ENCODE assay signal across 8 cellular contexts in the genomic region with DNA sequence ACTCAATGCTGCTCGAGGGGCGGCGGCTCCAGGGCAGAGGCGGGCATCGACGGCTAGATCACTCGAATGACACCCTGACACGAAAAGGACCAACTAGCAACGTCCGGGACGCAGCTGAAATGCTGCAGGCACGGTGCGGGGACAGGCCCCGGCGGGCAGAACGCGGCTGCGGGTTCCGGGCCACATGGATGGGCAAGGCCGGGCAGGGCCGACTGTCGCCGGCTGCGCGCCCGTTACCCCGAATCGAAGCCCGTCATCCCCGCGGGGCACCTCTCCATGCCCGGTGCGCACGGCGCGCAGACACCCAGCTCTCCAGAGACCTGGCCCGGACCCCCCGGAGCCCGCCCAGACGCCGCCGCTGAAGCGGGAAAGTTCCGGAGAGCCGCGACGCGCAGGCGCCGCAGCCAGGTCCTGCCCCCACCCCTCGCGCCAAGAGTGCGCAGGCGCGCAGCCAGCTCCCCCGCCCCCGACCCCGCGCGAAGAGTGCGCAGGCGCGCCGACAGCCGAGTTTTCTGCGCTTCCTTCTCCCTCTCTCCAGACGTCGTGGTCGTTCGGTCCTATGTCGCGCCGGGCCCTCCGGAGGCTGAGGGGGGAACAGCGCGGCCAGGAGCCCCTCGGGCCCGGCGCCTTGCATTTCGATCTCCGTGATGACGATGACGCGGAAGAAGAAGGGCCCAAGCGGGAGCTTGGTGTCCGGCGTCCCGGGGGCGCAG. TPM values are rescaled to one million over a fixed set of nuclear protein-coding genes. Genes with fewer than 3 reads are reported as not detected.
DNase-seq lines count a peak whose midpoint lies in the region; ATAC-seq and TF ChIP-seq lines count a peak whose summit lies in the region.

A gene with protein sequence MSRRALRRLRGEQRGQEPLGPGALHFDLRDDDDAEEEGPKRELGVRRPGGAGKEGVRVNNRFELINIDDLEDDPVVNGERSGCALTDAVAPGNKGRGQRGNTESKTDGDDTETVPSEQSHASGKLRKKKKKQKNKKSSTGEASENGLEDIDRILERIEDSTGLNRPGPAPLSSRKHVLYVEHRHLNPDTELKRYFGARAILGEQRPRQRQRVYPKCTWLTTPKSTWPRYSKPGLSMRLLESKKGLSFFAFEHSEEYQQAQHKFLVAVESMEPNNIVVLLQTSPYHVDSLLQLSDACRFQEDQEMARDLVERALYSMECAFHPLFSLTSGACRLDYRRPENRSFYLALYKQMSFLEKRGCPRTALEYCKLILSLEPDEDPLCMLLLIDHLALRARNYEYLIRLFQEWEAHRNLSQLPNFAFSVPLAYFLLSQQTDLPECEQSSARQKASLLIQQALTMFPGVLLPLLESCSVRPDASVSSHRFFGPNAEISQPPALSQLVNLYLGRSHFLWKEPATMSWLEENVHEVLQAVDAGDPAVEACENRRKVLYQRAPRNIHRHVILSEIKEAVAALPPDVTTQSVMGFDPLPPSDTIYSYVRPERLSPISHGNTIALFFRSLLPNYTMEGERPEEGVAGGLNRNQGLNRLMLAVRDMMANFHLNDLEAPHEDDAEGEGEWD (plus strand): TSS at position 484 of the 713 bp plus-strand sequence. CDS start 76 bp downstream, at position 560.

- ATAC-seq in HG02623 (IDR thresholded peaks at IDR 0.05; ENCODE audit: unreplicated experiment) (peak; percentile 34), T-cell (replicated peaks in 1 of 4) (peak; percentile 49 to 58 (median 54))

- peaks cover 17% of the 10 kb centered on the region for H3K4me1 ChIP-seq in adipocyte (ENCODE audit: control insufficient read depth, insufficient read depth, low read length)
- H3K4me1 ChIP-seq in tibial nerve, result peaks cover 0 to 30% (median 11%) of the 10 kb centered on the region in 4 donors

- peak within 1 kb of the TSS; percentile 86 to 92 (median 86) for H3K4me3 Mint-ChIP-seq in T-cell

- DNase-seq in GM10266 (ENCODE audit: extremely low spot score) (peak; percentile 96), NCI-H1105 treated with DMSO at 0.1 percent for 48 hours (lab: John Stamatoyannopoulos, UW) (peak; percentile 69), T-cell (peak; percentile 63 to 88 (median 82)), adipocyte (ENCODE audit: low read depth) (peak; percentile 93), cardiac septum (ENCODE audit: low spot score) (peak; percentile 92), pons (ENCODE audit: low spot score) (peak; percentile 82), tibial nerve (ENCODE audit: low spot score in 2 of 2) (peak; percentile 58 to 67)

- no peaks in the 10 kb centered on the region for H3K9me3 ChIP-seq in adipocyte (ENCODE audit: control insufficient read depth, low read length)
- peaks cover 0 to 2% (median 0%) of the 10 kb centered on the region in 4 donors for H3K9me3 ChIP-seq in tibial nerve

- WGBS in tibial nerve, 2 donors, result 0 to 1% methylated on average over 9 to 38 of the region's 89 CpGs

- H3K27me3 ChIP-seq in adipocyte (replicated peaks; ENCODE audit: control insufficient read depth, insufficient read depth, low read length), result no peaks in the 10 kb centered on the region
- no peaks in the 10 kb centered on the region for H3K27me3 ChIP-seq in tibial nerve

- peaks cover 0 to 5% (median 4%) of the 10 kb centered on the region in 3 donors for H3K9me3 Mint-ChIP-seq in T-cell

- H3K27me3 Mint-ChIP-seq in T-cell, result no peaks in the 10 kb centered on the region

- peak; percentile 74 to 93 for TF ChIP-seq POLR2A in tibial nerve (IDR thresholded peaks at IDR 0.05)

- TF ChIP-seq CTCF in GM10266 (IDR thresholded peaks at IDR 0.05; ENCODE audit: control insufficient read depth, insufficient read depth, low read depth, missing control alignments) (no peak), tibial nerve (IDR thresholded peaks at IDR 0.05) (peak in 2 of 5 experiments; percentile 31 to 38)

- H3K4me3 ChIP-seq in adipocyte (ENCODE audit: low read length), result peak within 1 kb of the TSS; percentile 90
- H3K4me3 ChIP-seq in tibial nerve, result peak within 1 kb of the TSS; percentile 83 to 99 (median 94)

- CTCF ChIA-PET in T-cell (lab: Charles Lee), result interaction anchor here (0.5 to 1.9 kb wide), 6 partner anchors 10 to 173 kb away, joined by 3 to 11 read pairs (median 4); a partner anchor contains a TSS

- H3K4me1 Mint-ChIP-seq in T-cell, result peaks cover 23 to 25% (median 23%) of the 10 kb centered on the region in 3 donors

- H3K27ac Mint-ChIP-seq in T-cell, result peak within 1 kb of the TSS; percentile 95 to 96

- H3K36me3 ChIP-seq in adipocyte (ENCODE audit: control insufficient read depth, insufficient read depth, low read length, severe bottlenecking) (peaks cover 14% of the 10 kb centered on the region), tibial nerve (peaks cover 0 to 31% (median 0%) of the 10 kb centered on the region in 3 donors)

- POLR2A ChIA-PET in T-cell (lab: Charles Lee), result interaction anchor here (0.5 to 1.3 kb wide), 6 partner anchors 9 to 748 kb away, joined by 3 to 9 read pairs (median 4); no protein-coding TSS in a partner anchor

- TF ChIP-seq EP300 in tibial nerve (IDR thresholded peaks at IDR 0.05), result peak in 1 of 2 donors; percentile 97

- intact Hi-C loops in cardiac septum (cut with DNase I), result loop anchor here (5.0 kb wide), 2 partner anchors 49 to 56 kb away; a partner anchor contains a TSS

- peaks cover 10% of the 10 kb centered on the region for H3K36me3 Mint-ChIP-seq in T-cell

- peak within 1 kb of the TSS; percentile 99 to 100 (median 100) for H3K27ac ChIP-seq in tibial nerve

- H3K9ac ChIP-seq in adipocyte (ENCODE audit: low read length), result peak within 1 kb of the TSS; percentile 99

RNA-seq across cellular contexts. Expression of the gene that starts here (rescaled TPM):
- 100 to 1,000 TPM; 289 to 400 (median 322) TPM for total RNA-seq in T-cell
- total RNA-seq in cardiac septum, result 106 TPM
- 100 to 1,000 TPM; 181 to 350 (median 290) TPM for total RNA-seq in tibial nerve

Comparison
In these comparisons a context has a peak if more than half of its experiments do, and no peak if none do; other contexts are left out.
1. Peak in every context shown above with its lines: DNase-seq, ATAC-seq, H3K4me3 ChIP-seq and H3K27ac ChIP-seq.